ENCODE assay signal across 1 cellular context in the genomic region with DNA sequence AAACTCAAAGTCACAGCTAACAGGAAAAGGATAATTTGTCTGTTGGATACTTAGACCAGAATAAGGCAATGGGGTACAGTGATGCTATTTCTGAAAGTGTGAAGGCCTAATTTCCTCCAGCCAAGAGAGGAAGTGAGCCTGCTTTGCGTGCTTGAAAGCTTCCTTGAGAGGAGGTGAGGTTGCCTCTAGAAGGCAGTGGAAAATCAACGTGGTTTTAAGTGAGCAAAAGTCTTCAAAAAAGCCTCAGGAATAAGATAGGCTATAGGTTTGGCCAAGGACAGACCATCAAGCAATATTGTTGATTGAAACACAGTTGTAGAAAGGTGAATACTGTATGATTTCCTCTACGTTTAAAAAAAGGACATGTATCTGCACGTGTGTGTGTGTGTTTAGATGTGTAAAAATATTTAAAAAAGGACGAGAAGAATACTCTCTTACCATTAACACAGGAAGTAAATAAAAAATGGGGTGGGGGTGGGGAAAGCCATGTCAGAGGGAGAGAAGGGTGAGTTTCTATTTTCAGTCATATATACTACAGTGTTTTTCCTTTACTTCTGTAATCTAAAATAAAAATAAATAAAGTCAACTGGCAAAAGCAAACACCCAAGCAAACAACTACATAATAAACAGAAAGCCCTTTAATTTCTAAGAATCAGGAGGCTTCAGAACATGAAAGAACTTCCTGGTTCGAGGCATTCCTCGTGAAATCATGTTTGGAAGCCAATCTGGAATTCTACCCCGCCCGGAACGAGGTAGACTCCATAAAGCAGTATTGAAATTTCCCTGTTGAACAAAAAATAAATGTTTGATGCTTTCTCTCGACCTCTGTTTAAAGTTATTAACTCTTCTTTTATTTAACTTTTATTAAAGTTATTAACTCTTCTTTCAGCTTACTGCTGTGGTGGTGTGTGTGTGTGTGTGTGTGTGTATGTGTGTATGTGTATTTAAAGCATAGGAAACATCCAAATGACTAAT.
TF ChIP-seq lines count a peak whose summit lies in the region.

No MANE protein-coding gene starts in this region.

TF ChIP-seq in GM23338, 12 proteins besides CTCF, POLR2A, EP300 and RAD21 (continued from another document):
- TF ChIP-seq, protein P1, sequence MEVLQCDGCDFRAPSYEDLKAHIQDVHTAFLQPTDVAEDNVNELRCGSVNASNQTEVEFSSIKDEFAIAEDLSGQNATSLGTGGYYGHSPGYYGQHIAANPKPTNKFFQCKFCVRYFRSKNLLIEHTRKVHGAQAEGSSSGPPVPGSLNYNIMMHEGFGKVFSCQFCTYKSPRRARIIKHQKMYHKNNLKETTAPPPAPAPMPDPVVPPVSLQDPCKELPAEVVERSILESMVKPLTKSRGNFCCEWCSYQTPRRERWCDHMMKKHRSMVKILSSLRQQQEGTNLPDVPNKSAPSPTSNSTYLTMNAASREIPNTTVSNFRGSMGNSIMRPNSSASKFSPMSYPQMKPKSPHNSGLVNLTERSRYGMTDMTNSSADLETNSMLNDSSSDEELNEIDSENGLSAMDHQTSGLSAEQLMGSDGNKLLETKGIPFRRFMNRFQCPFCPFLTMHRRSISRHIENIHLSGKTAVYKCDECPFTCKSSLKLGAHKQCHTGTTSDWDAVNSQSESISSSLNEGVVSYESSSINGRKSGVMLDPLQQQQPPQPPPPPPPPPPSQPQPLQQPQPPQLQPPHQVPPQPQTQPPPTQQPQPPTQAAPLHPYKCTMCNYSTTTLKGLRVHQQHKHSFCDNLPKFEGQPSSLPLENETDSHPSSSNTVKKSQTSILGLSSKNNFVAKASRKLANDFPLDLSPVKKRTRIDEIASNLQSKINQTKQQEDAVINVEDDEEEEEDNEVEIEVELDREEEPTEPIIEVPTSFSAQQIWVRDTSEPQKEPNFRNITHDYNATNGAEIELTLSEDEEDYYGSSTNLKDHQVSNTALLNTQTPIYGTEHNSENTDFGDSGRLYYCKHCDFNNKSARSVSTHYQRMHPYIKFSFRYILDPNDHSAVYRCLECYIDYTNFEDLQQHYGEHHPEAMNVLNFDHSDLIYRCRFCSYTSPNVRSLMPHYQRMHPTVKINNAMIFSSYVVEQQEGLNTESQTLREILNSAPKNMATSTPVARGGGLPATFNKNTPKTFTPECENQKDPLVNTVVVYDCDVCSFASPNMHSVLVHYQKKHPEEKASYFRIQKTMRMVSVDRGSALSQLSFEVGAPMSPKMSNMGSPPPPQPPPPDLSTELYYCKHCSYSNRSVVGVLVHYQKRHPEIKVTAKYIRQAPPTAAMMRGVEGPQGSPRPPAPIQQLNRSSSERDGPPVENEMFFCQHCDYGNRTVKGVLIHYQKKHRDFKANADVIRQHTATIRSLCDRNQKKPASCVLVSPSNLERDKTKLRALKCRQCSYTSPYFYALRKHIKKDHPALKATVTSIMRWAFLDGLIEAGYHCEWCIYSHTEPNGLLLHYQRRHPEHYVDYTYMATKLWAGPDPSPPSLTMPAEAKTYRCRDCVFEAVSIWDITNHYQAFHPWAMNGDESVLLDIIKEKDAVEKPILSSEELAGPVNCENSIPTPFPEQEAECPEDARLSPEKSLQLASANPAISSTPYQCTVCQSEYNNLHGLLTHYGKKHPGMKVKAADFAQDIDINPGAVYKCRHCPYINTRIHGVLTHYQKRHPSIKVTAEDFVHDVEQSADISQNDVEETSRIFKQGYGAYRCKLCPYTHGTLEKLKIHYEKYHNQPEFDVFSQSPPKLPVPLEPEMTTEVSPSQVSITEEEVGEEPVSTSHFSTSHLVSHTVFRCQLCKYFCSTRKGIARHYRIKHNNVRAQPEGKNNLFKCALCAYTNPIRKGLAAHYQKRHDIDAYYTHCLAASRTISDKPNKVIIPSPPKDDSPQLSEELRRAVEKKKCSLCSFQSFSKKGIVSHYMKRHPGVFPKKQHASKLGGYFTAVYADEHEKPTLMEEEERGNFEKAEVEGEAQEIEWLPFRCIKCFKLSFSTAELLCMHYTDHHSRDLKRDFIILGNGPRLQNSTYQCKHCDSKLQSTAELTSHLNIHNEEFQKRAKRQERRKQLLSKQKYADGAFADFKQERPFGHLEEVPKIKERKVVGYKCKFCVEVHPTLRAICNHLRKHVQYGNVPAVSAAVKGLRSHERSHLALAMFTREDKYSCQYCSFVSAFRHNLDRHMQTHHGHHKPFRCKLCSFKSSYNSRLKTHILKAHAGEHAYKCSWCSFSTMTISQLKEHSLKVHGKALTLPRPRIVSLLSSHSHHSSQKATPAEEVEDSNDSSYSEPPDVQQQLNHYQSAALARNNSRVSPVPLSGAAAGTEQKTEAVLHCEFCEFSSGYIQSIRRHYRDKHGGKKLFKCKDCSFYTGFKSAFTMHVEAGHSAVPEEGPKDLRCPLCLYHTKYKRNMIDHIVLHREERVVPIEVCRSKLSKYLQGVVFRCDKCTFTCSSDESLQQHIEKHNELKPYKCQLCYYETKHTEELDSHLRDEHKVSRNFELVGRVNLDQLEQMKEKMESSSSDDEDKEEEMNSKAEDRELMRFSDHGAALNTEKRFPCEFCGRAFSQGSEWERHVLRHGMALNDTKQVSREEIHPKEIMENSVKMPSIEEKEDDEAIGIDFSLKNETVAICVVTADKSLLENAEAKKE (CRISPR knock-in tag; IDR thresholded peaks at IDR 0.05): no peak
- no peak for TF ChIP-seq POLR2AphosphoS5 (IDR thresholded peaks at IDR 0.05; ENCODE audit: low read depth)
